ENCODE assay signal across 8 cellular contexts in the genomic region with DNA sequence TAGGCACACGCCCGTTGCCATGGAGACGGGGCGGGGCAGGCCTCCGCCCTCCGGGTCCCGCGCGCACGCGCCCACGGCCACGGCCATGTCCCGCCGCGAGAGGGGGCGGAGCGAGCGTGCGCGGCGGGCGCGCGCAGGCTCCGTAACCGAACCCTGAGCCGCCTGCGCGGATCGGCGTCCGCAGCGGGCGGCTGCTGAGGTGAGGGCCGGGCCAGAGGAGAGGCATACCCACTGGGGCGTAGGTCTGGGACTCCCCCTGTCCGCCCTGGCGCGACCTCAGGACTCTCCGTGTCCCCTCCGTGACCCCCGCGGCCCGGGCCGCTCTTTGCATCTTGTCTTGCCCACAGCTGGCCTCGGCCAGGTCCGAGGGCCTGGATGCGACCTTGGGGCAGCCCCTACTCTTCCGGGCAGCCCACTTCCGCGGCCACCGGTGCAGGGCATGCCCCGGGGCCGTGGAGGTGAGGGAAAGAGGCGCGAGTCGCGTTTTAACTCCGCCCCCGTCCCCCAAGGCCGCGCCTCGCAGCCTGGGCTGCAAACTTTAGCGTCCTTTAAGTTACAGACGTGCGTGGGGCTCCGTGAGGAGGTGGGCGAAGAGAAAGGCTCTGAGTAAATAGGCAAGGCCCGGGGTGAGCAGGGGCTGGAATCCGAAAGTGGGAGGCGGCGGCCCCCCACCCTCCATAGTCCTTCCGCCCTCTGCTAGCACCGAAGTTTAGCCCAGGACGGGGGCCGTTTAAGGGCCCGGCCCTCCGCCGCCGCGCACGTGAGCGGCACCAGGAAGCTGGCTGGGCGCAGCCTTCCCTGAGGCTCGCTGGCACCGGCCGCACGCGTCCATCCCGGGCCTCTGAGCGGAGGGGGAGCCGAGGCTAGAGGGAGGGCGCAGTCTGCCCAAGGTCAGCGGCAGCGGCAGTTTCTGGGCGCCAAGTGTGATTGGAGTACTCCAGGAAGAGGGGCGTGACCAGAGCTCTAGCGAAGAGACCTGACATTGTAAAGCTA.
DNase-seq lines count a peak whose midpoint lies in the region; ATAC-seq and TF ChIP-seq lines count a peak whose summit lies in the region.

A gene with protein sequence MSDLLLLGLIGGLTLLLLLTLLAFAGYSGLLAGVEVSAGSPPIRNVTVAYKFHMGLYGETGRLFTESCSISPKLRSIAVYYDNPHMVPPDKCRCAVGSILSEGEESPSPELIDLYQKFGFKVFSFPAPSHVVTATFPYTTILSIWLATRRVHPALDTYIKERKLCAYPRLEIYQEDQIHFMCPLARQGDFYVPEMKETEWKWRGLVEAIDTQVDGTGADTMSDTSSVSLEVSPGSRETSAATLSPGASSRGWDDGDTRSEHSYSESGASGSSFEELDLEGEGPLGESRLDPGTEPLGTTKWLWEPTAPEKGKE (plus strand): TSS at position 163 of the 993 bp plus-strand sequence. CDS start 3,053 bp downstream, outside the sequence.

- H3K4me1 ChIP-seq in iPS-20b (ENCODE audit: insufficient read depth, low read length): peaks cover 9% of the 10 kb centered on the region

- H3K9me3 ChIP-seq in iPS-20b (ENCODE audit: insufficient read depth, low read depth, low read length): no peaks in the 10 kb centered on the region

- TF ChIP-seq CTCF in VCaP (conservative IDR thresholded peaks at IDR 0.05): no peak

- peak within 1 kb of the TSS; percentile 80 for H3K9ac ChIP-seq in iPS-20b (ENCODE audit: low read depth, low read length)

- peak within 1 kb of the TSS; percentile 86 for H3K4me3 ChIP-seq in iPS-20b (ENCODE audit: low read length)
- peak within 1 kb of the TSS; percentile 55 to 96 (median 87) for H3K4me3 ChIP-seq in skin epidermis

- no peaks in the 10 kb centered on the region for H3K36me3 ChIP-seq in iPS-20b (ENCODE audit: insufficient read depth, low read depth, low read length)

- peak; percentile 81 for DNase-seq in NK-92 treated with Interleukin-12 subunit alpha and Interleukin-12 subunit beta, amount 100 ng/mL, for 24 hours (lab: John Stamatoyannopoulos, UW)
- DNase-seq in NK-92 (lab: John Stamatoyannopoulos, UW; ENCODE audit: unreplicated experiment) (no peak), NCI-H2081 treated with DMSO at 0.1 percent for 48 hours (lab: John Stamatoyannopoulos, UW) (peak; percentile 11), T47D (ENCODE audit: low read depth in 1 of 2, low spot score in 1 of 2) (peak; percentile 80 to 95)

- H3K27me3 ChIP-seq in iPS-20b (ENCODE audit: insufficient read depth, low read length): peaks cover 9% of the 10 kb centered on the region; the same call in 1 of the 2 replicates

- in situ Hi-C loops in T47D (cut with HindIII; ENCODE audit: low pct_unique_long_range_greater_than_20kb, low sequenced_read_pairs): no loop called here

- H3K27ac ChIP-seq in VCaP: peak within 1 kb of the TSS; percentile 95
- H3K27ac ChIP-seq in iPS-20b (ENCODE audit: low read length): no peak within 1 kb of the TSS
- H3K27ac ChIP-seq in skin epidermis: peak within 1 kb of the TSS; percentile 79 to 99 (median 94)

- peak; percentile 67 for ATAC-seq in HG02870 (IDR thresholded peaks at IDR 0.05; ENCODE audit: unreplicated experiment)
